25 cellular contexts compared by ENCODE assay signal in genomic region chr16:17327671-17328335, GRCh38.
A peak's percentile ranks its signal among the peaks of the same experiment; 100 is the strongest.
DNase-seq lines count a peak whose midpoint lies in the region; TF ChIP-seq lines count a peak whose summit lies in the region.
"Had no signal": no experiment of that assay in that cellular context is flagged by ENCODE, and none has a peak within 500 bp of the region (broad histone marks: within the 10 kb centered on the region; RNA-seq: fewer than 3 reads in every experiment).

No MANE protein-coding gene starts in this region.

- no peaks in the 10 kb centered on the region for H3K27me3 ChIP-seq in stomach
- H3K27me3 ChIP-seq: left lung, suprapubic skin had no signal

- 87 to 93% (median 90%) methylated on average over 10 of the region's 10 CpGs for WGBS in stomach, 5 donors

- TF ChIP-seq CTCF in brain (conservative IDR thresholded peaks at IDR 0.05), result no peak
- no peak for TF ChIP-seq CTCF in nephron (IDR thresholded peaks at IDR 0.05; ENCODE audit: unreplicated experiment in 3 of 3)
- TF ChIP-seq CTCF in stomach (IDR thresholded peaks at IDR 0.05), result no peak
- no peak for TF ChIP-seq CTCF in type B pancreatic cell (conservative IDR thresholded peaks at IDR 0.05)

- H3K9me3 ChIP-seq in stomach, result no peaks in the 10 kb centered on the region
- H3K9me3 ChIP-seq: left lung, suprapubic skin had no signal

- intact Hi-C loops in stomach (cut with DNase I; ENCODE audit: low total_unique reads), result no loop called here
- intact Hi-C loops in activated CD4-positive, alpha-beta memory T cell treated with anti-CD3 and anti-CD28 coated beads for 36 hours (cut with micrococcal nuclease), result no loop called here

- H3K4me3 Mint-ChIP-seq in brain, result no peak overlapping the region
- H3K4me3 Mint-ChIP-seq in nephron, result peak overlapping the region in 1 of 3 experiments; percentile 18
- no peak overlapping the region for H3K4me3 Mint-ChIP-seq in activated CD4-positive, alpha-beta memory T cell treated with anti-CD3 and anti-CD28 coated beads for 36 hours
- no peak overlapping the region for H3K4me3 Mint-ChIP-seq in type B pancreatic cell
- H3K4me3 Mint-ChIP-seq: activated naive CD4-positive, alpha-beta T cell treated with anti-CD3 and anti-CD28 coated beads, Interleukin-2, amount 50 U/mL, for 24 hours; CD8-positive, alpha-beta T cell had no signal

- H3K27ac Mint-ChIP-seq in brain (peak overlapping the region in 4 of 5 experiments; percentile 49 to 75 (median 68)), nephron (peak overlapping the region; percentile 59 to 87 (median 72)), type B pancreatic cell (no peak overlapping the region)
- no peak overlapping the region for H3K27ac Mint-ChIP-seq in activated CD4-positive, alpha-beta memory T cell treated with anti-CD3 and anti-CD28 coated beads for 36 hours
- H3K27ac Mint-ChIP-seq: activated naive CD4-positive, alpha-beta T cell treated with anti-CD3 and anti-CD28 coated beads, Interleukin-2, amount 50 U/mL, for 24 hours; activated T-helper 2 cell treated with anti-CD3 and anti-CD28 coated beads, Interferon-gamma antibody, Interleukin-2, Interleukin-4, amounts not matched to agents 10 μg/mL and 5 μg/mL and 100 μg/mL, durations not matched to agents 14 hours and 24 hours and 36 hours; CD8-positive, alpha-beta T cell; progenitor cell of endocrine pancreas had no signal

- H3K4me1 Mint-ChIP-seq in brain (peaks cover 67% of the 10 kb centered on the region), nephron (peaks cover 61% of the 10 kb centered on the region), type B pancreatic cell (ENCODE audit: unreplicated experiment) (peaks cover 12% of the 10 kb centered on the region)
- H3K4me1 Mint-ChIP-seq in activated CD4-positive, alpha-beta memory T cell treated with anti-CD3 and anti-CD28 coated beads for 36 hours (ENCODE audit: low read depth), result peaks cover 5% of the 10 kb centered on the region

- no peak for TF ChIP-seq EP300 in stomach (IDR thresholded peaks at IDR 0.05)

- POLR2A ChIA-PET in activated CD4-positive, alpha-beta memory T cell treated with anti-CD3 and anti-CD28 coated beads for 36 hours (lab: Charles Lee), result no interaction called here

- no peak for TF ChIP-seq POLR2A in stomach (IDR thresholded peaks at IDR 0.05)

- H3K36me3 Mint-ChIP-seq in brain, result no peaks in the 10 kb centered on the region
- no peaks in the 10 kb centered on the region for H3K36me3 Mint-ChIP-seq in nephron (ENCODE audit: low read depth)
- no peaks in the 10 kb centered on the region for H3K36me3 Mint-ChIP-seq in activated CD4-positive, alpha-beta memory T cell treated with anti-CD3 and anti-CD28 coated beads for 36 hours
- no peaks in the 10 kb centered on the region for H3K36me3 Mint-ChIP-seq in type B pancreatic cell
- H3K36me3 Mint-ChIP-seq: activated naive CD4-positive, alpha-beta T cell treated with anti-CD3 and anti-CD28 coated beads, Interleukin-2, amount 50 U/mL, for 24 hours; CD8-positive, alpha-beta T cell had no signal

- CTCF ChIA-PET in activated CD4-positive, alpha-beta memory T cell treated with anti-CD3 and anti-CD28 coated beads for 36 hours (lab: Charles Lee), result interaction anchor here (0.6 kb wide), 1 partner anchor 58 kb away, joined by 3 read pairs; no protein-coding TSS in a partner anchor

- no peak overlapping the region for H3K4me3 ChIP-seq in stomach
- H3K4me3 ChIP-seq: GM12878, left lung, suprapubic skin had no signal

- no peaks in the 10 kb centered on the region for H3K36me3 ChIP-seq in stomach
- H3K36me3 ChIP-seq: left lung, suprapubic skin had no signal

- H3K9me3 Mint-ChIP-seq in brain, result no peaks in the 10 kb centered on the region
- no peaks in the 10 kb centered on the region for H3K9me3 Mint-ChIP-seq in nephron
- H3K9me3 Mint-ChIP-seq in activated CD4-positive, alpha-beta memory T cell treated with anti-CD3 and anti-CD28 coated beads for 36 hours, result no peaks in the 10 kb centered on the region
- no peaks in the 10 kb centered on the region for H3K9me3 Mint-ChIP-seq in type B pancreatic cell
- H3K9me3 Mint-ChIP-seq: activated naive CD4-positive, alpha-beta T cell treated with anti-CD3 and anti-CD28 coated beads, Interleukin-2, amount 50 U/mL, for 24 hours; activated T-helper 2 cell treated with anti-CD3 and anti-CD28 coated beads, Interferon-gamma antibody, Interleukin-2, Interleukin-4, amounts not matched to agents 10 μg/mL and 5 μg/mL and 100 μg/mL, durations not matched to agents 14 hours and 24 hours and 36 hours; CD8-positive, alpha-beta T cell had no signal

- H3K27me3 Mint-ChIP-seq in brain, result no peaks in the 10 kb centered on the region
- peaks cover 8% of the 10 kb centered on the region for H3K27me3 Mint-ChIP-seq in nephron (ENCODE audit: low read depth)
- H3K27me3 Mint-ChIP-seq in activated CD4-positive, alpha-beta memory T cell treated with anti-CD3 and anti-CD28 coated beads for 36 hours, result no peaks in the 10 kb centered on the region
- H3K27me3 Mint-ChIP-seq in type B pancreatic cell, result no peaks in the 10 kb centered on the region
- H3K27me3 Mint-ChIP-seq: activated naive CD4-positive, alpha-beta T cell treated with anti-CD3 and anti-CD28 coated beads, Interleukin-2, amount 50 U/mL, for 24 hours; progenitor cell of endocrine pancreas had no signal

- peaks cover 0 to 46% (median 22%) of the 10 kb centered on the region in 4 donors for H3K4me1 ChIP-seq in stomach

- peak overlapping the region in 3 of 5 donors; percentile 26 to 70 (median 34) for H3K27ac ChIP-seq in stomach
- H3K27ac ChIP-seq: KMS-11, left lung, suprapubic skin had no signal

- DNase-seq in DMS79 (lab: John Stamatoyannopoulos, UW) (peak; percentile 71), stomach (no peak), COR-L47 (lab: John Stamatoyannopoulos, UW) (no peak), OCI-M1 (lab: John Stamatoyannopoulos, UW) (no peak), type B pancreatic cell (ENCODE audit: extremely low spot score, unreplicated experiment) (no peak)
- no peak for DNase-seq in activated CD4-positive, alpha-beta memory T cell treated with anti-CD3 and anti-CD28 coated beads for 36 hours
- DNase-seq: amygdala; CD8-positive, alpha-beta T cell; hypothalamus; left lung; mesenchymal stem cell; NCI-H2029; NCI-H526; NK-92 treated with Interleukin-12 subunit alpha and Interleukin-12 subunit beta, amount 100 ng/mL, for 24 hours; SHP77; stimulated activated CD4-positive, alpha-beta T cell treated with anti-CD3 and anti-CD28 coated beads, Interleukin-15, amount 100 ng/mL, for 24 hours; stimulated activated naive CD4-positive, alpha-beta T cell had no signal

Comparison
In these comparisons a context has a peak if more than half of its experiments do, and no peak if none do; other contexts are left out.
1. H3K27ac Mint-ChIP-seq: peak in brain (4 of 5) and nephron (3 of 3); none in activated CD4-positive, alpha-beta memory T cell treated with anti-CD3 and anti-CD28 coated beads for 36 hours (single experiment) and type B pancreatic cell (single experiment).